11 cellular contexts compared by ENCODE assay signal in genomic region chr2:20190862-20191713, GRCh38. TPM values are rescaled to one million over a fixed set of nuclear protein-coding genes. Genes with fewer than 3 reads are reported as not detected.
DNase-seq lines count a peak whose midpoint lies in the region; ATAC-seq and TF ChIP-seq lines count a peak whose summit lies in the region.
"Had no signal": no experiment of that assay in that cellular context is flagged by ENCODE, and none has a peak within 500 bp of the region (broad histone marks: within the 10 kb centered on the region; RNA-seq: fewer than 3 reads in every experiment).

No MANE protein-coding gene starts in this region.

- no peaks in the 10 kb centered on the region for H3K36me3 ChIP-seq in GM06990 (ENCODE audit: control insufficient read depth, insufficient read depth, low read length)
- no peaks in the 10 kb centered on the region for H3K36me3 ChIP-seq in mammary epithelial cell (ENCODE audit: insufficient read depth, low read length)
- H3K36me3 ChIP-seq: ovary had no signal

- H3K9me3 ChIP-seq in mammary epithelial cell (replicated peaks; ENCODE audit: insufficient read depth, low read length) = no peaks in the 10 kb centered on the region
- H3K9me3 ChIP-seq: ovary had no signal

- H3K9me3 Mint-ChIP-seq in neural crest cell = no peaks in the 10 kb centered on the region

- no TSS peak for BruUV-seq in mammary epithelial cell (replicated peaks; lab: Mats Ljungman, UMichigan)

- no peaks in the 10 kb centered on the region for H3K79me2 ChIP-seq in mammary epithelial cell (ENCODE audit: insufficient read depth, low read length)

- CTCF ChIA-PET in mammary epithelial cell (lab: Charles Lee; ENCODE audit: low non-redundant PET) = interaction anchor here (0.7 kb wide), 2 partner anchors 11 to 82 kb away, joined by 3 to 4 read pairs; no protein-coding TSS in a partner anchor

- H4K20me1 ChIP-seq in mammary epithelial cell (ENCODE audit: insufficient read depth, low read length) = no peaks in the 10 kb centered on the region

- no peak overlapping the region for H3K9ac ChIP-seq in mammary epithelial cell (ENCODE audit: insufficient read depth, low read length)

- H3K4me3 ChIP-seq in GM06990 (replicated peaks; ENCODE audit: low read depth, low read length) = no peak overlapping the region
- no peak overlapping the region for H3K4me3 ChIP-seq in mammary epithelial cell (replicated peaks in 1 of 3; ENCODE audit: insufficient read depth in 1 of 3, low read depth in 2 of 3, low read length in 3 of 3)
- H3K4me3 ChIP-seq: GM12878, ovary had no signal

- dilution Hi-C loops in mammary epithelial cell (cut with HindIII; ENCODE audit: low sequenced_read_pairs) = no loop called here

- H3K4me2 ChIP-seq in mammary epithelial cell (ENCODE audit: insufficient read depth, low read depth, low read length) = no peak overlapping the region

- in situ Hi-C loops in mammary epithelial cell (cut with MboI; ENCODE audit: low sequenced_read_pairs in 2 of 2) = loop anchor here in 1 of 2 donors (5.0 kb wide), 1 partner anchor 89 kb away; no protein-coding TSS in a partner anchor
- in situ Hi-C loops in KBM-7 (cut with MboI; ENCODE audit: low pct_unique_long_range_greater_than_20kb, low sequenced_read_pairs) = no loop called here

- H3K27me3 ChIP-seq in GM06990 (replicated peaks; ENCODE audit: control insufficient read depth, insufficient read depth, low read length) (no peaks in the 10 kb centered on the region), mammary epithelial cell (ENCODE audit: insufficient read depth, low read length) (no peaks in the 10 kb centered on the region)
- H3K27me3 ChIP-seq: ovary had no signal

- H3K27ac ChIP-seq in mammary epithelial cell (ENCODE audit: insufficient read depth, low read depth, low read length) = no peak overlapping the region
- H3K27ac ChIP-seq: ovary had no signal

- no peak overlapping the region for H3K4me3 Mint-ChIP-seq in neural crest cell

- TF ChIP-seq CTCF in GM06990 (IDR thresholded peaks at IDR 0.05; ENCODE audit: insufficient read depth, low read length, poor library complexity, severe bottlenecking) (peak; percentile 65), mammary epithelial cell (conservative IDR thresholded peaks at IDR 0.05 in 1 of 2, IDR thresholded peaks at IDR 0.05 in 1 of 2; ENCODE audit: extremely low read depth in 1 of 2, insufficient read depth in 1 of 2, low read depth in 1 of 2, low read length in 2 of 2) (peak; percentile 45 to 70), neural crest cell (conservative IDR thresholded peaks at IDR 0.05) (peak; percentile 39)

- no peak for ATAC-seq in HG02763 (IDR thresholded peaks at IDR 0.05; ENCODE audit: unreplicated experiment)
- ATAC-seq: GM12878 had no signal

- DNase-seq in GM06990 (ENCODE audit: extremely low read depth, insufficient read length) = no peak
- DNase-seq in MV-4-11 (lab: John Stamatoyannopoulos, UW) = peak; percentile 2
- no peak for DNase-seq in mammary epithelial cell
- DNase-seq in neural crest cell (ENCODE audit: low read depth, low spot score) = peak; percentile 40
- no peak for DNase-seq in KBM-7
- no peak for DNase-seq in kidney glomerular epithelial cell (lab: John Stamatoyannopoulos, UW)
- DNase-seq in T1000 (lab: John Stamatoyannopoulos, UW) = no peak
- DNase-seq: NCI-H187 treated with DMSO at 0.1 percent for 48 hours, ovary had no signal

- peaks cover 29% of the 10 kb centered on the region for H3K4me1 Mint-ChIP-seq in neural crest cell

- intact Hi-C loops in mammary epithelial cell (cut with micrococcal nuclease) = loop anchor here (1.0 kb wide), 3 partner anchors 56 to 235 kb away; no protein-coding TSS in a partner anchor

- H3K36me3 Mint-ChIP-seq in neural crest cell (ENCODE audit: low read depth) = no peaks in the 10 kb centered on the region

- H3K4me1 ChIP-seq in mammary epithelial cell (ENCODE audit: insufficient read depth, low read length) = peaks cover 9% of the 10 kb centered on the region

- peak overlapping the region; percentile 30 for H2AFZ ChIP-seq in mammary epithelial cell (ENCODE audit: low read depth, low read length)

- no peak overlapping the region for H3K27ac Mint-ChIP-seq in neural crest cell (ENCODE audit: unreplicated experiment)

- H3K27me3 Mint-ChIP-seq in neural crest cell (ENCODE audit: low read depth) = no peaks in the 10 kb centered on the region

- 68% methylated on average over 17 of the region's 19 CpGs for WGBS in mammary epithelial cell (ENCODE audit: low coverage, missing lambda C conversion rate)

RNA-seq across cellular contexts. Expression of gene SDC1, which starts 33.8 kb away (rescaled TPM):
- total RNA-seq in mammary epithelial cell = 1,000 to 10,000 TPM in 1 of 2 donors, 100 to 1,000 TPM in 1; 574 to 1,408 TPM
- polyA plus RNA-seq in mammary epithelial cell = 1,215 TPM
- polyA minus RNA-seq in mammary epithelial cell = 602 TPM
- 81.0 and 85.4 TPM in 2 replicates for total RNA-seq in neural crest cell

Comparison
In these comparisons a context has a peak if more than half of its experiments do, and no peak if none do; other contexts are left out.
1. DNase-seq: peak in MV-4-11 (single experiment) and neural crest cell (single experiment); none in GM06990 (single experiment), mammary epithelial cell (single experiment), KBM-7 (single experiment), kidney glomerular epithelial cell (single experiment) and T1000 (single experiment).
2. Peak in every context shown above with its lines, with median percentiles within 50 percentile points of each other: CTCF ChIP-seq.